ENCODE assay signal across 18 cellular contexts in genomic region chr17:17156511-17156910, GRCh38. TPM values are rescaled to one million over a fixed set of nuclear protein-coding genes. Genes with fewer than 3 reads are reported as not detected.
DNase-seq lines count a peak whose midpoint lies in the region; ATAC-seq, FAIRE-seq and TF ChIP-seq lines count a peak whose summit lies in the region.
"Had no signal": no experiment of that assay in that cellular context is flagged by ENCODE, and none has a peak within 500 bp of the region (broad histone marks: within the 10 kb centered on the region; RNA-seq: fewer than 3 reads in every experiment).

No MANE protein-coding gene starts in this region.

- peaks cover 40% of the 10 kb centered on the region for H3K36me3 ChIP-seq in astrocyte (ENCODE audit: insufficient read depth, low read length)

- peak overlapping the region; percentile 58 for H3K4me2 ChIP-seq in astrocyte (ENCODE audit: low read length)

- H3K4me3 ChIP-seq in astrocyte (ENCODE audit: insufficient read depth, low read depth, low read length), result no peak overlapping the region
- H3K4me3 ChIP-seq: heart left ventricle, mucosa of descending colon, sigmoid colon had no signal

- peaks cover 38% of the 10 kb centered on the region for H3K4me1 Mint-ChIP-seq in activated naive CD4-positive, alpha-beta T cell treated with anti-CD3 and anti-CD28 coated beads, Interleukin-2, amount 50 U/mL, for 24 hours
- H3K4me1 Mint-ChIP-seq in astrocyte (ENCODE audit: low read depth, unreplicated experiment) (peaks cover 18% of the 10 kb centered on the region), type B pancreatic cell (ENCODE audit: unreplicated experiment) (no peaks in the 10 kb centered on the region)
- H3K4me1 Mint-ChIP-seq: H9 had no signal

- H3K27me3 Mint-ChIP-seq in activated naive CD4-positive, alpha-beta T cell treated with anti-CD3 and anti-CD28 coated beads, Interleukin-2, amount 50 U/mL, for 24 hours, result no peaks in the 10 kb centered on the region
- H3K27me3 Mint-ChIP-seq in astrocyte (ENCODE audit: low read depth, unreplicated experiment), result no peaks in the 10 kb centered on the region
- H3K27me3 Mint-ChIP-seq in type B pancreatic cell, result no peaks in the 10 kb centered on the region
- H3K27me3 Mint-ChIP-seq: activated CD4-positive, alpha-beta T cell treated with anti-CD3 and anti-CD28 coated beads for 36 hours had no signal

- peaks cover 34% of the 10 kb centered on the region for H3K4me1 ChIP-seq in astrocyte (ENCODE audit: insufficient read depth, low read length)
- peaks cover 16% of the 10 kb centered on the region for H3K4me1 ChIP-seq in foreskin keratinocyte

- H3K27ac ChIP-seq in astrocyte (ENCODE audit: low read depth, low read length), result peak overlapping the region; percentile 73
- H3K27ac ChIP-seq in foreskin keratinocyte, result no peak overlapping the region
- H3K27ac ChIP-seq: heart left ventricle, sigmoid colon had no signal

- H3K4me3 Mint-ChIP-seq in activated naive CD4-positive, alpha-beta T cell treated with anti-CD3 and anti-CD28 coated beads, Interleukin-2, amount 50 U/mL, for 24 hours, result no peak overlapping the region
- H3K4me3 Mint-ChIP-seq in astrocyte (ENCODE audit: unreplicated experiment) (no peak overlapping the region), type B pancreatic cell (no peak overlapping the region)
- H3K4me3 Mint-ChIP-seq: activated CD4-positive, alpha-beta T cell treated with anti-CD3 and anti-CD28 coated beads for 36 hours; H9 had no signal

- TF ChIP-seq CTCF in astrocyte (IDR thresholded peaks at IDR 0.05; ENCODE audit: insufficient read depth, low read depth, low read length), result no peak
- no peak for TF ChIP-seq CTCF in foreskin keratinocyte (conservative IDR thresholded peaks at IDR 0.05)
- TF ChIP-seq CTCF in type B pancreatic cell (conservative IDR thresholded peaks at IDR 0.05), result no peak

- H4K20me1 ChIP-seq in astrocyte (ENCODE audit: insufficient read depth, low read length), result peaks cover 48% of the 10 kb centered on the region

- peak overlapping the region; percentile 45 for H3K9ac ChIP-seq in astrocyte (ENCODE audit: low read length)

- peak; percentile 10 for ATAC-seq in foreskin keratinocyte
- ATAC-seq: activated CD4-positive, alpha-beta T cell treated with anti-CD3 and anti-CD28 coated beads for 36 hours; activated naive CD4-positive, alpha-beta T cell treated with anti-CD3 and anti-CD28 coated beads, Interleukin-2, amount 50 U/mL, for 72 hours; heart left ventricle; HepG2; mucosa of descending colon; stimulated activated naive CD8-positive, alpha-beta T cell treated with anti-CD3 and anti-CD28 coated beads, Interleukin-15, Interleukin-2, amounts not matched to agents 100 U/mL and 50 U/mL, for 24 hours had no signal

- peaks cover 12% of the 10 kb centered on the region for H3K36me3 Mint-ChIP-seq in activated naive CD4-positive, alpha-beta T cell treated with anti-CD3 and anti-CD28 coated beads, Interleukin-2, amount 50 U/mL, for 24 hours
- H3K36me3 Mint-ChIP-seq in astrocyte (ENCODE audit: low read depth, unreplicated experiment), result peaks cover 35% of the 10 kb centered on the region
- peaks cover 5% of the 10 kb centered on the region for H3K36me3 Mint-ChIP-seq in type B pancreatic cell

- no peak for FAIRE-seq in astrocyte (lab: Jason Lieb, UNC)
- FAIRE-seq: HepG2 had no signal

- no peak overlapping the region for H2AFZ ChIP-seq in astrocyte (ENCODE audit: low read depth, low read length)

- peaks cover 24% of the 10 kb centered on the region for H3K79me2 ChIP-seq in astrocyte (ENCODE audit: insufficient read depth, low read length)

- no peaks in the 10 kb centered on the region for H3K9me3 ChIP-seq in astrocyte (ENCODE audit: insufficient read depth, low read depth, low read length)
- H3K9me3 ChIP-seq: heart left ventricle, mucosa of descending colon, sigmoid colon had no signal

- H3K27ac Mint-ChIP-seq in activated naive CD4-positive, alpha-beta T cell treated with anti-CD3 and anti-CD28 coated beads, Interleukin-2, amount 50 U/mL, for 24 hours, result peak overlapping the region; percentile 76
- H3K27ac Mint-ChIP-seq in astrocyte (ENCODE audit: unreplicated experiment) (peak overlapping the region; percentile 47), type B pancreatic cell (peak overlapping the region; percentile 51)
- H3K27ac Mint-ChIP-seq: activated CD4-positive, alpha-beta T cell treated with anti-CD3 and anti-CD28 coated beads for 36 hours; H9 had no signal

- DNase-seq in activated naive CD4-positive, alpha-beta T cell treated with Interleukin-2 at 50 U/mL for 16 hours, result no peak
- DNase-seq in astrocyte (ENCODE audit: low read depth) (peak; percentile 60), foreskin keratinocyte (peak in 1 of 2 donors; percentile 21), type B pancreatic cell (ENCODE audit: extremely low spot score, unreplicated experiment) (no peak), NCI-H1930 (lab: John Stamatoyannopoulos, UW) (no peak), LoVo (ENCODE audit: low spot score) (no peak), NCI-H2196 (lab: John Stamatoyannopoulos, UW; ENCODE audit: unreplicated experiment) (no peak)
- DNase-seq: activated CD4-positive, alpha-beta T cell treated with anti-CD3 and anti-CD28 coated beads for 36 hours; activated CD8-positive, alpha-beta memory T cell treated with anti-CD3 and anti-CD28 coated beads, Interleukin-2, amount 50 U/mL, for 48 hours; H9; heart left ventricle; mucosa of descending colon; NCI-H774; sigmoid colon; stimulated activated naive CD8-positive, alpha-beta T cell treated with anti-CD3 and anti-CD28 coated beads, Interleukin-15, Interleukin-2, amounts not matched to agents 100 U/mL and 50 U/mL, for 24 hours had no signal

- H3K9me3 Mint-ChIP-seq in activated naive CD4-positive, alpha-beta T cell treated with anti-CD3 and anti-CD28 coated beads, Interleukin-2, amount 50 U/mL, for 24 hours, result no peaks in the 10 kb centered on the region
- no peaks in the 10 kb centered on the region for H3K9me3 Mint-ChIP-seq in astrocyte (ENCODE audit: unreplicated experiment)
- H3K9me3 Mint-ChIP-seq in type B pancreatic cell, result no peaks in the 10 kb centered on the region
- H3K9me3 Mint-ChIP-seq: activated naive CD4-positive, alpha-beta T cell treated with anti-CD3 and anti-CD28 coated beads, Interleukin-2, amount 50 U/mL, for 72 hours; H9 had no signal

- no peaks in the 10 kb centered on the region for H3K27me3 ChIP-seq in astrocyte (ENCODE audit: insufficient read depth, low read length)
- no peaks in the 10 kb centered on the region for H3K27me3 ChIP-seq in foreskin keratinocyte
- H3K27me3 ChIP-seq: heart left ventricle, sigmoid colon had no signal

RNA-seq across cellular contexts. Expression of gene PLD6, which starts 49.6 kb away (rescaled TPM):
- total RNA-seq in astrocyte (0.31 and 0.64 TPM in 2 replicates), foreskin keratinocyte (1.6 and 2.2 TPM in 2 replicates), type B pancreatic cell (ENCODE audit: low replicate concordance) (0.43 and 1.5 TPM in 2 replicates)
- 1.2 and 1.7 TPM in 2 replicates for polyA plus RNA-seq in foreskin keratinocyte
